Comparison of ENCODE assay signal across 8 cellular contexts in genomic region chr5:140555747-140556312, GRCh38. TPM values are rescaled to one million over a fixed set of nuclear protein-coding genes. Genes with fewer than 3 reads are reported as not detected.
DNase-seq lines count a peak whose midpoint lies in the region; ATAC-seq and TF ChIP-seq lines count a peak whose summit lies in the region.

No MANE protein-coding gene starts in this region.

- POLR2A ChIA-PET in PC-3 (lab: Charles Lee; ENCODE audit: unreplicated experiment), result no interaction called here

- H3K4me3 ChIP-seq in GM23248, result peak overlapping the region; percentile 86
- peak overlapping the region; percentile 90 for H3K4me3 ChIP-seq in PC-3 (ENCODE audit: low read length)
- peak overlapping the region in 3 of 4 donors; percentile 69 to 87 (median 73) for H3K4me3 ChIP-seq in esophagus muscularis mucosa
- H3K4me3 ChIP-seq in skeletal muscle satellite cell (ENCODE audit: low read length), result peak overlapping the region; percentile 95

- ATAC-seq in PC-3 (no peak), HG02840 (IDR thresholded peaks at IDR 0.05; ENCODE audit: low FRiP score, unreplicated experiment) (no peak)

- in situ Hi-C loops in GM23248 (cut with MboI), result no loop called here

- TF ChIP-seq CTCF in PC-3 (conservative IDR thresholded peaks at IDR 0.05; ENCODE audit: low read depth, low read length) (no peak), esophagus muscularis mucosa (IDR thresholded peaks at IDR 0.05) (no peak)

- peak; percentile 34 for DNase-seq in GM23248
- DNase-seq in PC-3, result no peak
- DNase-seq in esophagus muscularis mucosa (ENCODE audit: extremely low spot score), result no peak
- DNase-seq in NCI-H2029 treated with DMSO at 0.1 percent for 48 hours (lab: John Stamatoyannopoulos, UW), result no peak
- DNase-seq in activated CD4-positive, alpha-beta T cell treated with anti-CD3 and anti-CD28 coated beads, Interleukin-2, amount 50 U/mL, for 1 hour, result no peak
- no peak for DNase-seq in SW480 (ENCODE audit: low spot score)

- no peaks in the 10 kb centered on the region for H3K9me2 ChIP-seq in GM23248 (ENCODE audit: insufficient read depth)
- no peaks in the 10 kb centered on the region for H3K9me2 ChIP-seq in PC-3 (replicated peaks; ENCODE audit: low read length)

- peak overlapping the region; percentile 84 for H3K27ac ChIP-seq in GM23248
- H3K27ac ChIP-seq in PC-3 (ENCODE audit: low read length), result no peak overlapping the region
- peak overlapping the region; percentile 2 to 90 (median 50) for H3K27ac ChIP-seq in esophagus muscularis mucosa (replicated peaks in 1 of 4)

- H3K27me3 ChIP-seq in GM23248 (replicated peaks; ENCODE audit: insufficient read depth) (no peaks in the 10 kb centered on the region), PC-3 (ENCODE audit: low read length) (no peaks in the 10 kb centered on the region), esophagus muscularis mucosa (no peaks in the 10 kb centered on the region), skeletal muscle satellite cell (ENCODE audit: control insufficient read depth, insufficient read depth, low read length) (no peaks in the 10 kb centered on the region)

- H3K9me3 ChIP-seq in GM23248 (ENCODE audit: low read depth) (no peaks in the 10 kb centered on the region), PC-3 (ENCODE audit: low read length) (no peaks in the 10 kb centered on the region), esophagus muscularis mucosa (no peaks in the 10 kb centered on the region), skeletal muscle satellite cell (replicated peaks; ENCODE audit: low read length) (no peaks in the 10 kb centered on the region)

- CTCF ChIA-PET in PC-3 (lab: Charles Lee), result no interaction called here

- H3K4me2 ChIP-seq in GM23248 (ENCODE audit: unreplicated experiment) (peak overlapping the region; percentile 94), PC-3 (ENCODE audit: low read length) (peak overlapping the region; percentile 92), skeletal muscle satellite cell (ENCODE audit: low read length) (peak overlapping the region; percentile 86)

- H3K4me1 ChIP-seq in GM23248 (ENCODE audit: insufficient read depth) (peaks cover 31% of the 10 kb centered on the region), PC-3 (ENCODE audit: insufficient read depth, low read length) (peaks cover 31% of the 10 kb centered on the region), esophagus muscularis mucosa (peaks cover 32 to 42% (median 41%) of the 10 kb centered on the region in 4 donors), skeletal muscle satellite cell (ENCODE audit: control insufficient read depth, insufficient read depth, low read length) (peaks cover 35% of the 10 kb centered on the region)

- TF ChIP-seq EP300 in esophagus muscularis mucosa (IDR thresholded peaks at IDR 0.05), result no peak

- peaks cover 64% of the 10 kb centered on the region for H3K79me2 ChIP-seq in GM23248 (ENCODE audit: insufficient read depth)
- H3K79me2 ChIP-seq in PC-3 (ENCODE audit: low read length), result peaks cover 45% of the 10 kb centered on the region

- H3F3A ChIP-seq in GM23248 (ENCODE audit: insufficient read depth) (peaks cover 39% of the 10 kb centered on the region), PC-3 (ENCODE audit: low read length, unreplicated experiment) (no peaks in the 10 kb centered on the region)

- WGBS in GM23248 (ENCODE audit: low coverage in 1 of 2, low lambda C conversion rate in 2 of 2, missing lambda C conversion rate in 2 of 2), 2 experiments, result 100% methylated on average over 1 of the region's 1 CpG
- 92% methylated on average over 1 of the region's 1 CpG for WGBS in esophagus muscularis mucosa

- H2AFZ ChIP-seq in GM23248 (no peak overlapping the region), PC-3 (ENCODE audit: low read length) (no peak overlapping the region)

- no TSS peak for BruUV-seq in PC-3 (replicated peaks; lab: Mats Ljungman, UMichigan)

- H4K20me1 ChIP-seq in GM23248 (ENCODE audit: insufficient read depth) (0 out of 2 replicates have a peak, but pooled peaks cover 8% of the 10 kb centered on the region), PC-3 (ENCODE audit: low read length) (no peaks in the 10 kb centered on the region)

- intact Hi-C loops in PC-3 (cut with micrococcal nuclease), result no loop called here
- intact Hi-C loops in esophagus muscularis mucosa (cut with DNase I), result no loop called here

- no peak for TF ChIP-seq POLR2A in esophagus muscularis mucosa (IDR thresholded peaks at IDR 0.05; ENCODE audit: low read depth)

- peaks cover 22% of the 10 kb centered on the region; the same call in 1 of the 2 replicates for H3K36me3 ChIP-seq in GM23248 (ENCODE audit: low read depth)
- H3K36me3 ChIP-seq in PC-3 (ENCODE audit: low read depth, low read length), result peaks cover 8% of the 10 kb centered on the region; the same call in 1 of the 2 replicates
- H3K36me3 ChIP-seq in esophagus muscularis mucosa, result peaks cover 5 to 41% (median 26%) of the 10 kb centered on the region in 4 donors
- H3K36me3 ChIP-seq in skeletal muscle satellite cell (ENCODE audit: insufficient read depth, low read length), result peaks cover 17% of the 10 kb centered on the region

- H3K9ac ChIP-seq in GM23248 (peak overlapping the region; percentile 98), PC-3 (ENCODE audit: low read length) (peak overlapping the region; percentile 93; the same call in 1 of the 2 replicates), skeletal muscle satellite cell (ENCODE audit: low read depth, low read length) (peak overlapping the region; percentile 99)

RNA-seq across cellular contexts. Expression of gene SRA1, which starts 1.4 kb away (rescaled TPM):
- 41.6 and 46.2 TPM in 2 replicates for total RNA-seq in GM23248 (2014; rRNA removed; shearing (Covaris generic))
- polyA plus RNA-seq in GM23248 (2016; fragmentation: Nextera tagmentation; extraction: Ambion mirVana), result 90.6 and 91.2 TPM in 2 replicates
- total RNA-seq in PC-3 (2014; rRNA removed), result 48.6 and 55.8 TPM in 2 replicates
- 10 to 100 TPM; 17.4 to 29.2 (median 24.7) TPM for total RNA-seq in esophagus muscularis mucosa
- 45.6 and 46.3 TPM in 2 replicates for total RNA-seq in skeletal muscle satellite cell (2012; rRNA removed)

RNA-seq across cellular contexts. Expression of gene EIF4EBP3, which starts 8.4 kb away (rescaled TPM):
- total RNA-seq in GM23248 (2014; rRNA removed; shearing (Covaris generic)), result 0.54 and 2.3 TPM in 2 replicates
- polyA plus RNA-seq in GM23248 (2016; fragmentation: Nextera tagmentation; extraction: Ambion mirVana), result 14.1 and 14.5 TPM in 2 replicates
- not detected in 2 replicates for total RNA-seq in PC-3 (2014; rRNA removed)
- total RNA-seq in esophagus muscularis mucosa, result 10 to 100 TPM in 1 of 4 donors, 1 to 10 TPM in 3; 7.8 to 25.3 (median 9.2) TPM
- total RNA-seq in skeletal muscle satellite cell (2012; rRNA removed), result 2.0 TPM in 1 of 2 replicates, not detected in the other

RNA-seq across cellular contexts. Expression of gene APBB3, which starts 8.6 kb away (rescaled TPM):
- total RNA-seq in GM23248 (2014; rRNA removed; shearing (Covaris generic)), result 13.8 and 14.8 TPM in 2 replicates
- 13.1 and 13.2 TPM in 2 replicates for polyA plus RNA-seq in GM23248 (2016; fragmentation: Nextera tagmentation; extraction: Ambion mirVana)
- total RNA-seq in PC-3 (2014; rRNA removed) (11.4 and 13.6 TPM in 2 replicates), esophagus muscularis mucosa (10 to 100 TPM in 3 of 4 donors, 1 to 10 TPM in 1; 6.8 to 12.5 (median 11.8) TPM)
- total RNA-seq in skeletal muscle satellite cell (2012; rRNA removed), result 9.9 and 16.4 TPM in 2 replicates

RNA-seq across cellular contexts. Expression of gene SLC35A4, which starts 8.8 kb away (rescaled TPM):
- 11.8 and 19.6 TPM in 2 replicates for total RNA-seq in GM23248 (2014; rRNA removed; shearing (Covaris generic))
- polyA plus RNA-seq in GM23248 (2016; fragmentation: Nextera tagmentation; extraction: Ambion mirVana), result 45.2 and 49.5 TPM in 2 replicates
- total RNA-seq in PC-3 (2014; rRNA removed) (25.0 and 29.1 TPM in 2 replicates), esophagus muscularis mucosa (10 to 100 TPM; 27.8 to 45.1 (median 36.6) TPM)
- total RNA-seq in skeletal muscle satellite cell (2012; rRNA removed), result 15.7 and 19.7 TPM in 2 replicates
